In genomic region chr2:111239581-111240249, GRCh38 we compare ENCODE assay signal across 24 cellular contexts.
DNase-seq lines count a peak whose midpoint lies in the region; ATAC-seq and TF ChIP-seq lines count a peak whose summit lies in the region.
"Had no signal": no experiment of that assay in that cellular context is flagged by ENCODE, and none has a peak within 500 bp of the region (broad histone marks: within the 10 kb centered on the region; RNA-seq: fewer than 3 reads in every experiment).

No MANE protein-coding gene starts in this region.

- H3K36me3 ChIP-seq in WERI-Rb-1, result no peaks in the 10 kb centered on the region
- H3K36me3 ChIP-seq: BE2C had no signal

- H3K4me3 ChIP-seq in WERI-Rb-1 (ENCODE audit: low read depth, low read length), result no peak overlapping the region
- H3K4me3 ChIP-seq: MG63 had no signal

- CTCF ChIA-PET in activated CD4-positive, alpha-beta memory T cell treated with anti-CD3 and anti-CD28 coated beads for 36 hours (lab: Charles Lee), result no interaction called here

- no peak overlapping the region for H3K27ac ChIP-seq in WERI-Rb-1
- H3K27ac ChIP-seq: 22Rv1, RWPE1 had no signal

- H3K4me1 Mint-ChIP-seq in T-helper 1 cell treated with Interleukin-12 subunit alpha and Interleukin-12 subunit beta and Interleukin-4 antibody, amounts not matched to agents 30 μg/mL and 1 μg/mL, for 36 hours (ENCODE audit: low read depth), result peaks cover 37% of the 10 kb centered on the region
- H3K4me1 Mint-ChIP-seq in activated T-helper 1 cell treated with anti-CD3 and anti-CD28 coated beads, Interleukin-12 subunit alpha, Interleukin-12 subunit beta, Interleukin-2, Interleukin-4 antibody, amounts not matched to agents 30 ng/mL and 10 ng/mL and 1 ng/mL, durations not matched to agents 14 hours and 24 hours and 36 hours (ENCODE audit: low read depth), result peaks cover 48% of the 10 kb centered on the region
- H3K4me1 Mint-ChIP-seq in activated CD4-positive, alpha-beta memory T cell treated with anti-CD3 and anti-CD28 coated beads for 36 hours (ENCODE audit: low read depth), result no peaks in the 10 kb centered on the region
- H3K4me1 Mint-ChIP-seq: CD8-positive, alpha-beta memory T cell had no signal

- POLR2A ChIA-PET in activated CD4-positive, alpha-beta memory T cell treated with anti-CD3 and anti-CD28 coated beads for 36 hours (lab: Charles Lee), result no interaction called here

- no peak for TF ChIP-seq CTCF in WERI-Rb-1 (IDR thresholded peaks at IDR 0.05; ENCODE audit: low read depth, low read length)

- H3K36me3 Mint-ChIP-seq in T-helper 1 cell treated with Interleukin-12 subunit alpha and Interleukin-12 subunit beta and Interleukin-4 antibody, amounts not matched to agents 30 μg/mL and 1 μg/mL, for 36 hours (ENCODE audit: low read depth), result peaks cover 45% of the 10 kb centered on the region
- H3K36me3 Mint-ChIP-seq in activated T-helper 1 cell treated with anti-CD3 and anti-CD28 coated beads, Interleukin-12 subunit alpha, Interleukin-12 subunit beta, Interleukin-2, Interleukin-4 antibody, amounts not matched to agents 30 ng/mL and 10 ng/mL and 1 ng/mL, durations not matched to agents 14 hours and 24 hours and 36 hours (ENCODE audit: low read depth), result peaks cover 44% of the 10 kb centered on the region
- H3K36me3 Mint-ChIP-seq in activated CD4-positive, alpha-beta memory T cell treated with anti-CD3 and anti-CD28 coated beads for 36 hours, result peaks cover 2% of the 10 kb centered on the region

- peaks cover 77% of the 10 kb centered on the region for H3K27me3 ChIP-seq in WERI-Rb-1 (ENCODE audit: insufficient read depth, low read depth, severe bottlenecking)
- H3K27me3 ChIP-seq: BE2C, MG63 had no signal

- H3K9me3 Mint-ChIP-seq in T-helper 1 cell treated with Interleukin-12 subunit alpha and Interleukin-12 subunit beta and Interleukin-4 antibody, amounts not matched to agents 30 μg/mL and 1 μg/mL, for 36 hours, result peaks cover 7% of the 10 kb centered on the region
- peaks cover 15% of the 10 kb centered on the region for H3K9me3 Mint-ChIP-seq in activated T-helper 1 cell treated with anti-CD3 and anti-CD28 coated beads, Interleukin-12 subunit alpha, Interleukin-12 subunit beta, Interleukin-2, Interleukin-4 antibody, amounts not matched to agents 30 ng/mL and 10 ng/mL and 1 ng/mL, durations not matched to agents 14 hours and 24 hours and 36 hours
- no peaks in the 10 kb centered on the region for H3K9me3 Mint-ChIP-seq in activated CD4-positive, alpha-beta memory T cell treated with anti-CD3 and anti-CD28 coated beads for 36 hours
- H3K9me3 Mint-ChIP-seq: CD8-positive, alpha-beta memory T cell had no signal

- H3K27ac Mint-ChIP-seq in T-helper 1 cell treated with Interleukin-12 subunit alpha and Interleukin-12 subunit beta and Interleukin-4 antibody, amounts not matched to agents 30 μg/mL and 1 μg/mL, for 36 hours, result peak overlapping the region; percentile 95
- peak overlapping the region; percentile 93 for H3K27ac Mint-ChIP-seq in activated T-helper 1 cell treated with anti-CD3 and anti-CD28 coated beads, Interleukin-12 subunit alpha, Interleukin-12 subunit beta, Interleukin-2, Interleukin-4 antibody, amounts not matched to agents 30 ng/mL and 10 ng/mL and 1 ng/mL, durations not matched to agents 14 hours and 24 hours and 36 hours
- no peak overlapping the region for H3K27ac Mint-ChIP-seq in activated CD4-positive, alpha-beta memory T cell treated with anti-CD3 and anti-CD28 coated beads for 36 hours

- intact Hi-C loops in activated T-helper 1 cell treated with anti-CD3 and anti-CD28 coated beads, Interleukin-12 subunit alpha, Interleukin-12 subunit beta, Interleukin-2, Interleukin-4 antibody, amounts not matched to agents 30 ng/mL and 10 ng/mL and 1 ng/mL, durations not matched to agents 14 hours and 24 hours and 36 hours (cut with micrococcal nuclease), result loop anchor here (1.0 to 5.0 kb wide), 2 partner anchors 30 to 72 kb away; no protein-coding TSS in a partner anchor
- intact Hi-C loops in activated CD4-positive, alpha-beta memory T cell treated with anti-CD3 and anti-CD28 coated beads for 36 hours (cut with micrococcal nuclease), result no loop called here

- ATAC-seq in GM21447 (IDR thresholded peaks at IDR 0.05; ENCODE audit: unreplicated experiment), result peak; percentile 14
- ATAC-seq: Panc1 had no signal

- DNase-seq in T-helper 1 cell (no peak), islet precursor cell (peak; percentile 12), WERI-Rb-1 (no peak)
- DNase-seq in activated T-helper 1 cell treated with anti-CD3 and anti-CD28 coated beads, Interleukin-12 subunit alpha, Interleukin-12 subunit beta, Interleukin-2, Interleukin-4 antibody, amounts not matched to agents 30 ng/mL and 10 ng/mL and 1 ng/mL, durations not matched to agents 14 hours and 24 hours and 36 hours (ENCODE audit: low spot score), result no peak
- no peak for DNase-seq in activated CD4-positive, alpha-beta memory T cell treated with anti-CD3 and anti-CD28 coated beads for 36 hours
- DNase-seq: BE2C; CD8-positive, alpha-beta memory T cell; DMS 273 treated with DMSO at 0.1 percent for 48 hours; DMS79; EL; GDM1; MG63; NCI-H1105 treated with DMSO at 0.1 percent for 48 hours; NCI-H146; NCI-H1930; NCI-H2107; NCI-H524; SHP77 had no signal

- H3K4me3 Mint-ChIP-seq in T-helper 1 cell treated with Interleukin-12 subunit alpha and Interleukin-12 subunit beta and Interleukin-4 antibody, amounts not matched to agents 30 μg/mL and 1 μg/mL, for 36 hours, result peak overlapping the region; percentile 65
- peak overlapping the region; percentile 60 for H3K4me3 Mint-ChIP-seq in activated T-helper 1 cell treated with anti-CD3 and anti-CD28 coated beads, Interleukin-12 subunit alpha, Interleukin-12 subunit beta, Interleukin-2, Interleukin-4 antibody, amounts not matched to agents 30 ng/mL and 10 ng/mL and 1 ng/mL, durations not matched to agents 14 hours and 24 hours and 36 hours
- H3K4me3 Mint-ChIP-seq in activated CD4-positive, alpha-beta memory T cell treated with anti-CD3 and anti-CD28 coated beads for 36 hours, result no peak overlapping the region
- H3K4me3 Mint-ChIP-seq: CD14-positive monocyte; CD8-positive, alpha-beta memory T cell had no signal

- peaks cover 10% of the 10 kb centered on the region for H3K27me3 Mint-ChIP-seq in T-helper 1 cell treated with Interleukin-12 subunit alpha and Interleukin-12 subunit beta and Interleukin-4 antibody, amounts not matched to agents 30 μg/mL and 1 μg/mL, for 36 hours (ENCODE audit: low read depth)
- H3K27me3 Mint-ChIP-seq in activated T-helper 1 cell treated with anti-CD3 and anti-CD28 coated beads, Interleukin-12 subunit alpha, Interleukin-12 subunit beta, Interleukin-2, Interleukin-4 antibody, amounts not matched to agents 30 ng/mL and 10 ng/mL and 1 ng/mL, durations not matched to agents 14 hours and 24 hours and 36 hours (ENCODE audit: insufficient read depth), result peaks cover 8% of the 10 kb centered on the region
- no peaks in the 10 kb centered on the region for H3K27me3 Mint-ChIP-seq in activated CD4-positive, alpha-beta memory T cell treated with anti-CD3 and anti-CD28 coated beads for 36 hours
- H3K27me3 Mint-ChIP-seq: CD8-positive, alpha-beta memory T cell had no signal

- no peaks in the 10 kb centered on the region for H3K9me3 ChIP-seq in WERI-Rb-1 (ENCODE audit: severe bottlenecking)
- H3K9me3 ChIP-seq: BE2C, MG63 had no signal
